In genomic region chr12:89411846-89412245, GRCh38 we compare ENCODE assay signal across 1 cellular context.
TF ChIP-seq lines count a peak whose summit lies in the region.

No MANE protein-coding gene starts in this region.

TF ChIP-seq in GM23338, 12 proteins besides CTCF, POLR2A, EP300 and RAD21 (continued from another document):
- TF ChIP-seq, protein P1, sequence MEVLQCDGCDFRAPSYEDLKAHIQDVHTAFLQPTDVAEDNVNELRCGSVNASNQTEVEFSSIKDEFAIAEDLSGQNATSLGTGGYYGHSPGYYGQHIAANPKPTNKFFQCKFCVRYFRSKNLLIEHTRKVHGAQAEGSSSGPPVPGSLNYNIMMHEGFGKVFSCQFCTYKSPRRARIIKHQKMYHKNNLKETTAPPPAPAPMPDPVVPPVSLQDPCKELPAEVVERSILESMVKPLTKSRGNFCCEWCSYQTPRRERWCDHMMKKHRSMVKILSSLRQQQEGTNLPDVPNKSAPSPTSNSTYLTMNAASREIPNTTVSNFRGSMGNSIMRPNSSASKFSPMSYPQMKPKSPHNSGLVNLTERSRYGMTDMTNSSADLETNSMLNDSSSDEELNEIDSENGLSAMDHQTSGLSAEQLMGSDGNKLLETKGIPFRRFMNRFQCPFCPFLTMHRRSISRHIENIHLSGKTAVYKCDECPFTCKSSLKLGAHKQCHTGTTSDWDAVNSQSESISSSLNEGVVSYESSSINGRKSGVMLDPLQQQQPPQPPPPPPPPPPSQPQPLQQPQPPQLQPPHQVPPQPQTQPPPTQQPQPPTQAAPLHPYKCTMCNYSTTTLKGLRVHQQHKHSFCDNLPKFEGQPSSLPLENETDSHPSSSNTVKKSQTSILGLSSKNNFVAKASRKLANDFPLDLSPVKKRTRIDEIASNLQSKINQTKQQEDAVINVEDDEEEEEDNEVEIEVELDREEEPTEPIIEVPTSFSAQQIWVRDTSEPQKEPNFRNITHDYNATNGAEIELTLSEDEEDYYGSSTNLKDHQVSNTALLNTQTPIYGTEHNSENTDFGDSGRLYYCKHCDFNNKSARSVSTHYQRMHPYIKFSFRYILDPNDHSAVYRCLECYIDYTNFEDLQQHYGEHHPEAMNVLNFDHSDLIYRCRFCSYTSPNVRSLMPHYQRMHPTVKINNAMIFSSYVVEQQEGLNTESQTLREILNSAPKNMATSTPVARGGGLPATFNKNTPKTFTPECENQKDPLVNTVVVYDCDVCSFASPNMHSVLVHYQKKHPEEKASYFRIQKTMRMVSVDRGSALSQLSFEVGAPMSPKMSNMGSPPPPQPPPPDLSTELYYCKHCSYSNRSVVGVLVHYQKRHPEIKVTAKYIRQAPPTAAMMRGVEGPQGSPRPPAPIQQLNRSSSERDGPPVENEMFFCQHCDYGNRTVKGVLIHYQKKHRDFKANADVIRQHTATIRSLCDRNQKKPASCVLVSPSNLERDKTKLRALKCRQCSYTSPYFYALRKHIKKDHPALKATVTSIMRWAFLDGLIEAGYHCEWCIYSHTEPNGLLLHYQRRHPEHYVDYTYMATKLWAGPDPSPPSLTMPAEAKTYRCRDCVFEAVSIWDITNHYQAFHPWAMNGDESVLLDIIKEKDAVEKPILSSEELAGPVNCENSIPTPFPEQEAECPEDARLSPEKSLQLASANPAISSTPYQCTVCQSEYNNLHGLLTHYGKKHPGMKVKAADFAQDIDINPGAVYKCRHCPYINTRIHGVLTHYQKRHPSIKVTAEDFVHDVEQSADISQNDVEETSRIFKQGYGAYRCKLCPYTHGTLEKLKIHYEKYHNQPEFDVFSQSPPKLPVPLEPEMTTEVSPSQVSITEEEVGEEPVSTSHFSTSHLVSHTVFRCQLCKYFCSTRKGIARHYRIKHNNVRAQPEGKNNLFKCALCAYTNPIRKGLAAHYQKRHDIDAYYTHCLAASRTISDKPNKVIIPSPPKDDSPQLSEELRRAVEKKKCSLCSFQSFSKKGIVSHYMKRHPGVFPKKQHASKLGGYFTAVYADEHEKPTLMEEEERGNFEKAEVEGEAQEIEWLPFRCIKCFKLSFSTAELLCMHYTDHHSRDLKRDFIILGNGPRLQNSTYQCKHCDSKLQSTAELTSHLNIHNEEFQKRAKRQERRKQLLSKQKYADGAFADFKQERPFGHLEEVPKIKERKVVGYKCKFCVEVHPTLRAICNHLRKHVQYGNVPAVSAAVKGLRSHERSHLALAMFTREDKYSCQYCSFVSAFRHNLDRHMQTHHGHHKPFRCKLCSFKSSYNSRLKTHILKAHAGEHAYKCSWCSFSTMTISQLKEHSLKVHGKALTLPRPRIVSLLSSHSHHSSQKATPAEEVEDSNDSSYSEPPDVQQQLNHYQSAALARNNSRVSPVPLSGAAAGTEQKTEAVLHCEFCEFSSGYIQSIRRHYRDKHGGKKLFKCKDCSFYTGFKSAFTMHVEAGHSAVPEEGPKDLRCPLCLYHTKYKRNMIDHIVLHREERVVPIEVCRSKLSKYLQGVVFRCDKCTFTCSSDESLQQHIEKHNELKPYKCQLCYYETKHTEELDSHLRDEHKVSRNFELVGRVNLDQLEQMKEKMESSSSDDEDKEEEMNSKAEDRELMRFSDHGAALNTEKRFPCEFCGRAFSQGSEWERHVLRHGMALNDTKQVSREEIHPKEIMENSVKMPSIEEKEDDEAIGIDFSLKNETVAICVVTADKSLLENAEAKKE (CRISPR knock-in tag; IDR thresholded peaks at IDR 0.05), result no peak
- no peak for TF ChIP-seq ZNF114 (CRISPR knock-in tag; IDR thresholded peaks at IDR 0.05)
